1 cellular context compared by ENCODE assay signal in genomic region chr1:71147637-71148360, GRCh38.
TF ChIP-seq lines count a peak whose summit lies in the region.

No MANE protein-coding gene starts in this region.

TF ChIP-seq in HepG2, 621 proteins besides CTCF, POLR2A, EP300 and RAD21 (continued from another document):
- TF ChIP-seq HIC2 (CRISPR knock-in tag; IDR thresholded peaks at IDR 0.05; ENCODE audit: low read depth) = no peak
